In the genomic region with DNA sequence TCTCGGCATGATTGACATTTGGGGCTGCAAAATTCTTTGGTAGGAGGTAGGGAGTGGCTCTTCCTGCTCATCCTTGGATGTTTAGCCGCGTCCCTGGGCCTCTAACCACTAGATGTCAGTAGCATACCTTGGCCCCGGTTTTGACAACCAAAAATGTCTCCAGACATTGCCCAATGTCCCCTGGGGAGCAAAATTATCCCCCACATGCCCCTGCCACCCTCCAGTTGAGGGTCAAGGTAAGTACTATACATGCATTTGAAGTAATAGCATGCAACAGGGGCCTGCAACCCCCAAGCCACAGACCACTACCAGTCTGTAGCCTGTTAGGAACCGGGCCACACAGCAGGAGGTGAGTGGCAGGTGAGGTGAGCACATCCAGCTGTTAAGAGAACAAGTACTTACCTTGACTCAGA, we compare ENCODE assay signal across 10 cellular contexts. TPM values are rescaled to one million over a fixed set of nuclear protein-coding genes. Genes with fewer than 3 reads are reported as not detected.
DNase-seq lines count a peak whose midpoint lies in the region; ATAC-seq, FAIRE-seq and TF ChIP-seq lines count a peak whose summit lies in the region.
"Had no signal": no experiment of that assay in that cellular context is flagged by ENCODE, and none has a peak within 500 bp of the region (broad histone marks: within the 10 kb centered on the region; RNA-seq: fewer than 3 reads in every experiment).

No MANE protein-coding gene starts in this region.

- H3K27ac ChIP-seq in CD4-positive, alpha-beta T cell (ENCODE audit: low read depth, low read length), result no peak overlapping the region
- H3K27ac ChIP-seq: upper lobe of right lung had no signal

- no peak overlapping the region for H3K27ac Mint-ChIP-seq in CD4-positive, alpha-beta T cell

- H3K9me3 Mint-ChIP-seq in CD4-positive, alpha-beta T cell, result no peaks in the 10 kb centered on the region

- POLR2A ChIA-PET in CD4-positive, alpha-beta T cell (lab: Charles Lee), result no interaction called here

- no peak overlapping the region for H3K4me3 ChIP-seq in HFF-Myc (replicated peaks; ENCODE audit: low read depth, low read length)
- H3K4me3 ChIP-seq: upper lobe of right lung had no signal

- intact Hi-C loops in CD4-positive, alpha-beta T cell (cut with DNase I, micrococcal nuclease), result no loop called here

- FAIRE-seq in D721Med (lab: Jason Lieb, UNC), result no peak

- peak; percentile 12 for TF ChIP-seq CTCF in D721Med (IDR thresholded peaks at IDR 0.05; ENCODE audit: insufficient read depth, missing control alignments)
- TF ChIP-seq CTCF in HFF-Myc (IDR thresholded peaks at IDR 0.05; ENCODE audit: low read depth, low read length, missing control alignments), result peak; percentile 63
- TF ChIP-seq CTCF in CD4-positive, alpha-beta T cell (IDR thresholded peaks at IDR 0.05), result no peak

- no peaks in the 10 kb centered on the region for H3K36me3 Mint-ChIP-seq in CD4-positive, alpha-beta T cell (ENCODE audit: low read depth)

- no peak for ATAC-seq in CD4-positive, alpha-beta T cell (ENCODE audit: poor library complexity)
- ATAC-seq: upper lobe of right lung had no signal

- no peaks in the 10 kb centered on the region for H3K4me1 Mint-ChIP-seq in CD4-positive, alpha-beta T cell (ENCODE audit: low read depth)

- H3K27me3 Mint-ChIP-seq in CD4-positive, alpha-beta T cell, result no peaks in the 10 kb centered on the region

- no peaks in the 10 kb centered on the region for H3K9me3 ChIP-seq in CD4-positive, alpha-beta T cell (ENCODE audit: control insufficient read depth, low read length)
- H3K9me3 ChIP-seq: upper lobe of right lung had no signal

- DNase-seq in D721Med (ENCODE audit: insufficient read length, low spot score), result no peak
- no peak for DNase-seq in HFF-Myc (ENCODE audit: extremely low read depth, low read depth)
- DNase-seq in astrocyte of the hippocampus (ENCODE audit: low read depth, low spot score), result peak; percentile 13
- peak; percentile 22 for DNase-seq in kidney tubule cell (ENCODE audit: low spot score)
- no peak for DNase-seq in activated T-cell treated with anti-CD3 and anti-CD28 coated beads, Interleukin-2, amount 50 U/mL, for 1 hour
- DNase-seq in CD4-positive, alpha-beta T cell, result no peak
- no peak for DNase-seq in NOMO-1 (lab: John Stamatoyannopoulos, UW; ENCODE audit: unreplicated experiment in 2 of 2)
- DNase-seq in NCI-H2107 treated with DMSO at 0.1 percent for 48 hours (lab: John Stamatoyannopoulos, UW; ENCODE audit: unreplicated experiment), result no peak
- DNase-seq: upper lobe of right lung had no signal

- H3K4me3 Mint-ChIP-seq in CD4-positive, alpha-beta T cell, result no peak overlapping the region

- CTCF ChIA-PET in CD4-positive, alpha-beta T cell (lab: Charles Lee), result no interaction called here

- H3K27me3 ChIP-seq in CD4-positive, alpha-beta T cell (ENCODE audit: control insufficient read depth, insufficient read depth, low read length), result no peaks in the 10 kb centered on the region
- H3K27me3 ChIP-seq: upper lobe of right lung had no signal

RNA-seq across cellular contexts. Expression of gene KIAA1210, which starts 17.6 kb away (rescaled TPM):
- total RNA-seq in CD4-positive, alpha-beta T cell, result not detected
- total RNA-seq: renal cortical epithelial cell, upper lobe of right lung had no signal

Comparison
In these comparisons a context has a peak if more than half of its experiments do, and no peak if none do; other contexts are left out.
1. DNase-seq: peak in astrocyte of the hippocampus (single experiment) and kidney tubule cell (single experiment); none in D721Med (single experiment), HFF-Myc (single experiment), activated T-cell treated with anti-CD3 and anti-CD28 coated beads, Interleukin-2, amount 50 U/mL, for 1 hour (single experiment), CD4-positive, alpha-beta T cell (0 of 10), NOMO-1 (0 of 2) and NCI-H2107 treated with DMSO at 0.1 percent for 48 hours (single experiment).